9 cellular contexts compared by ENCODE assay signal in the genomic region with DNA sequence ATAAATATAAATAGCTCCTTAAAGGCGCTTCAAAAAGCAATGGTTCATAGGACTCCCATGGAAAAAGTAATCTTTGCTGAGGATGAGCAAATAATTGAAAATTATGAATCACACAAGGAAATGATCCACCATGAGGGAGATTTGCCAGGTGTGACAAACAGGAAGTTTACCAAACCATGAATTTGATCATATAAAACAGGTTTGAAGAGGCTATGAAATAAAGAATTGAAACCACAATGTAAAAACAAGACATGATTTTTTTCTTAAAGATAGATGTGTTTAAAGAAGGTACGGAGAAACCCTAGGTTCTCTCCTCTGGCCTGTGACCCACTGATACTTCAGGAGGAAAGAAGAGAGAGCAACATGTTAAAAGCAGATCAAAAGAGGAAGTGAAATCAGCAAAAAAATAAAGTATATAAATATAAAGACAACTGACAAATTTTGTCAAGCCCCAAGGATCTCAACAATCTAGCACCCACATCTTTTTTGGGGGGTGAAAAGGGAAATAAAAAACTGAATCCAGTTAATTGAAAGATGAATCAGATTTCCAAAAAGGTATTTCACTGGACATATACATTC.
A peak's percentile ranks its signal among the peaks of the same experiment; 100 is the strongest.
DNase-seq lines count a peak whose midpoint lies in the region; ATAC-seq, FAIRE-seq and TF ChIP-seq lines count a peak whose summit lies in the region.
"Had no signal": no experiment of that assay in that cellular context is flagged by ENCODE, and none has a peak within 500 bp of the region (broad histone marks: within the 10 kb centered on the region; RNA-seq: fewer than 3 reads in every experiment).

No MANE protein-coding gene starts in this region.

- FAIRE-seq in GM12891 (lab: Jason Lieb, UNC): no peak
- FAIRE-seq: G401.6 had no signal

- peak; percentile 22 for DNase-seq in GM12891 (ENCODE audit: insufficient read length, low spot score)
- no peak for DNase-seq in activated naive CD8-positive, alpha-beta T cell treated with anti-CD3 and anti-CD28 coated beads for 36 hours
- no peak for DNase-seq in nucleus accumbens (lab: John Stamatoyannopoulos, UW)
- no peak for DNase-seq in iPS-NIHi7 (ENCODE audit: extremely low spot score)
- no peak for DNase-seq in glomerular visceral epithelial cell (ENCODE audit: extremely low spot score)
- no peak for DNase-seq in effector memory CD4-positive, alpha-beta T cell

- H3K9me3 ChIP-seq in effector memory CD4-positive, alpha-beta T cell (ENCODE audit: control insufficient read depth, low read length): no peaks in the 10 kb centered on the region

- H3K4me1 Mint-ChIP-seq in activated naive CD8-positive, alpha-beta T cell treated with anti-CD3 and anti-CD28 coated beads for 36 hours: peaks cover 12% of the 10 kb centered on the region

- H3K27ac ChIP-seq in effector memory CD4-positive, alpha-beta T cell (ENCODE audit: insufficient read depth, low read length, poor library complexity, severe bottlenecking): no peak overlapping the region

- peak; percentile 80 for ATAC-seq in GM21367 (IDR thresholded peaks at IDR 0.05; ENCODE audit: unreplicated experiment)
- ATAC-seq in HG03342 (IDR thresholded peaks at IDR 0.05; ENCODE audit: unreplicated experiment): peak; percentile 81

- H3K27me3 ChIP-seq in effector memory CD4-positive, alpha-beta T cell (replicated peaks; ENCODE audit: control insufficient read depth, insufficient read depth, low read length, poor library complexity, severe bottlenecking): no peaks in the 10 kb centered on the region

- peaks cover 10% of the 10 kb centered on the region for H3K9me3 Mint-ChIP-seq in activated naive CD8-positive, alpha-beta T cell treated with anti-CD3 and anti-CD28 coated beads for 36 hours

- peak overlapping the region; percentile 10 for H3K27ac Mint-ChIP-seq in activated naive CD8-positive, alpha-beta T cell treated with anti-CD3 and anti-CD28 coated beads for 36 hours

- peaks cover 2% of the 10 kb centered on the region for H3K4me1 ChIP-seq in effector memory CD4-positive, alpha-beta T cell (ENCODE audit: control insufficient read depth, insufficient read depth, low read length, poor library complexity, severe bottlenecking)

- no peak overlapping the region for H3K4me3 ChIP-seq in effector memory CD4-positive, alpha-beta T cell (ENCODE audit: insufficient read depth, low read depth, low read length, poor library complexity, severe bottlenecking)

- TF ChIP-seq POLR2A in GM12891 (IDR thresholded peaks at IDR 0.05; ENCODE audit: low read depth, low read length): no peak

- H3K27me3 Mint-ChIP-seq in activated naive CD8-positive, alpha-beta T cell treated with anti-CD3 and anti-CD28 coated beads for 36 hours: no peaks in the 10 kb centered on the region

- H3K36me3 Mint-ChIP-seq in activated naive CD8-positive, alpha-beta T cell treated with anti-CD3 and anti-CD28 coated beads for 36 hours: peaks cover 37% of the 10 kb centered on the region

- no peak overlapping the region for H3K4me3 Mint-ChIP-seq in activated naive CD8-positive, alpha-beta T cell treated with anti-CD3 and anti-CD28 coated beads for 36 hours

- H3K36me3 ChIP-seq in effector memory CD4-positive, alpha-beta T cell (ENCODE audit: control insufficient read depth, insufficient read depth, low read length): no peaks in the 10 kb centered on the region

TF ChIP-seq in GM12891, 5 proteins besides CTCF, POLR2A, EP300 and RAD21:
- TF ChIP-seq SPI1 (IDR thresholded peaks at IDR 0.05; ENCODE audit: low read depth, low read length) (peak; percentile 95), POLR2AphosphoS5 (IDR thresholded peaks at IDR 0.05; ENCODE audit: low read depth, low read length) (no peak)
